8 cellular contexts compared by ENCODE assay signal in the genomic region with DNA sequence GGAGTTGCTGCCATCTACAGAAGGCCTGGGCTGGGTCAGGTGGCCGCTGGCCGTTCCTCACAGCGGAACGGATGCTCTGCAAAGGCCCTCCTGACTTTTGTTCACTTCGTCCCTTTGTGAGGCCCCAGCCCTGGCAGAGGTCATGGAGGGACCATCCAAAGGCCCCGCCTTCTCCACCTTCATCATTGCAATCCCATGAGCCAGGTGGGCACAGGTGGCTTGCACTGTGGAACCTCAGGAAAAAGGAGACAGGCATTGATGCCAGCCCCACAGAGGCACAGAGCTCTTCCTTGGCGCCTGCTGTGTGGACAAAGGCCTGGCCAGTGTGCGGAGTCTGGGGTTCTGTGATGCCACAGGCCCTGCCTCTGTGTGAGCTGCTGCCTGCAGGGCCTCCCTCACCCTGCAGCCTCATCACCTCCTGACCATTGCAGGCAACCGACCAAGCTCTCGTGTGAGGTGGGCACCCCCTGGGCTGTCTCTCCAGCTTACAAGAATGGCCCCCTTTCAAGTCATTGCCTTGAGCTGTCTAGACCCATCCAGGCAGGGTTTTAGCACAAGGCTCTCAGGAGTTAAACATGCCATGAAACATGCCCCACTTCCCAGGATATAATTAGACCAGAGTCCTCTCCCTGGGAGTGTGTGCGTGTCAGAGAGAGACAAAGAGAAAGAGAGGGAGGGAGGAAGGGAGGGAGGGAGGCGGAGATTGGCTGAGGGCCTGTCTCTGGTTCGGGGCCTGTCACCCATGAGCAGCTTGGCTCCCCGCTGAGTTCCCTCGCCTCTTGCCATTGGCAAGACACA. TPM values are rescaled to one million over a fixed set of nuclear protein-coding genes. Genes with fewer than 3 reads are reported as not detected.
A peak's percentile ranks its signal among the peaks of the same experiment; 100 is the strongest.
DNase-seq lines count a peak whose midpoint lies in the region; ATAC-seq and TF ChIP-seq lines count a peak whose summit lies in the region.

No MANE protein-coding gene starts in this region.

- DNase-seq in SIG-M5 treated with dmso at 0.1 percent for 504 hours (lab: John Stamatoyannopoulos, UW; ENCODE audit: unreplicated experiment) (peak; percentile 42), SIG-M5 (lab: John Stamatoyannopoulos, UW) (no peak), adrenal gland (peak; percentile 82 to 95 (median 93)), left cardiac atrium (peak; percentile 82), renal cortical epithelial cell (ENCODE audit: low read depth) (peak; percentile 91), immature natural killer cell (no peak), RKO (ENCODE audit: low spot score) (no peak)
- no peak for DNase-seq in activated naive CD4-positive, alpha-beta T cell treated with anti-CD3 and anti-CD28 coated beads for 36 hours

- no peaks in the 10 kb centered on the region for H3K36me3 Mint-ChIP-seq in immature natural killer cell
- no peaks in the 10 kb centered on the region for H3K36me3 Mint-ChIP-seq in activated naive CD4-positive, alpha-beta T cell treated with anti-CD3 and anti-CD28 coated beads for 36 hours (ENCODE audit: low read depth)

- intact Hi-C loops in adrenal gland (cut with DNase I) (no loop called here), left cardiac atrium (cut with DNase I) (no loop called here)
- intact Hi-C loops in activated naive CD4-positive, alpha-beta T cell treated with anti-CD3 and anti-CD28 coated beads for 36 hours (cut with micrococcal nuclease): no loop called here

- H3K27me3 Mint-ChIP-seq in immature natural killer cell (ENCODE audit: low read depth in 3 of 3): peaks cover 0 to 2% (median 0%) of the 10 kb centered on the region in 3 donors
- no peaks in the 10 kb centered on the region for H3K27me3 Mint-ChIP-seq in activated naive CD4-positive, alpha-beta T cell treated with anti-CD3 and anti-CD28 coated beads for 36 hours (ENCODE audit: low read depth)

- TF ChIP-seq POLR2A in adrenal gland (IDR thresholded peaks at IDR 0.05): peak in 1 of 2 donors; percentile 77

- peak overlapping the region in 4 of 5 donors; percentile 72 to 91 (median 84) for H3K27ac ChIP-seq in adrenal gland

- no peaks in the 10 kb centered on the region for H3K9me3 ChIP-seq in adrenal gland (replicated peaks in 1 of 3)

- H3K9me3 Mint-ChIP-seq in immature natural killer cell: no peaks in the 10 kb centered on the region
- no peaks in the 10 kb centered on the region for H3K9me3 Mint-ChIP-seq in activated naive CD4-positive, alpha-beta T cell treated with anti-CD3 and anti-CD28 coated beads for 36 hours

- no peak for TF ChIP-seq CTCF in adrenal gland (IDR thresholded peaks at IDR 0.05)

- no peaks in the 10 kb centered on the region for H3K36me3 ChIP-seq in adrenal gland (replicated peaks in 1 of 2)

- 39 to 63% (median 51%) methylated on average over 11 to 15 of the region's 15 CpGs for WGBS in adrenal gland, 4 donors

- CTCF ChIA-PET in activated naive CD4-positive, alpha-beta T cell treated with anti-CD3 and anti-CD28 coated beads for 36 hours (lab: Charles Lee): no interaction called here

- ATAC-seq in left cardiac atrium: peak; percentile 94 to 95

- H3K4me3 ChIP-seq in adrenal gland: no peak overlapping the region

- no peaks in the 10 kb centered on the region for H3K4me1 Mint-ChIP-seq in immature natural killer cell
- H3K4me1 Mint-ChIP-seq in activated naive CD4-positive, alpha-beta T cell treated with anti-CD3 and anti-CD28 coated beads for 36 hours (ENCODE audit: low read depth): no peaks in the 10 kb centered on the region

- no peak overlapping the region for H3K27ac Mint-ChIP-seq in immature natural killer cell
- no peak overlapping the region for H3K27ac Mint-ChIP-seq in activated naive CD4-positive, alpha-beta T cell treated with anti-CD3 and anti-CD28 coated beads for 36 hours

- peaks cover 21 to 29% of the 10 kb centered on the region in 2 donors for H3K4me1 ChIP-seq in adrenal gland (replicated peaks in 1 of 2)

- H3K4me3 Mint-ChIP-seq in immature natural killer cell: no peak overlapping the region
- no peak overlapping the region for H3K4me3 Mint-ChIP-seq in activated naive CD4-positive, alpha-beta T cell treated with anti-CD3 and anti-CD28 coated beads for 36 hours

- H3K27me3 ChIP-seq in adrenal gland: no peaks in the 10 kb centered on the region

RNA-seq across cellular contexts. Expression of a gene that starts 19.3 kb away (rescaled TPM):
- total RNA-seq in adrenal gland: 100 to 1,000 TPM; 183 to 677 (median 295) TPM
- 100 to 1,000 TPM; 106 to 152 (median 138) TPM for polyA plus RNA-seq in adrenal gland
- total RNA-seq in left cardiac atrium: 100 to 1,000 TPM in 1 of 2 donors, 10 to 100 TPM in 1; 99.0 to 103 TPM
- 213 and 383 TPM in 2 replicates for total RNA-seq in renal cortical epithelial cell
- polyA plus RNA-seq in immature natural killer cell: 100 to 1,000 TPM; 339 to 579 (median 435) TPM
- total RNA-seq in activated naive CD4-positive, alpha-beta T cell treated with anti-CD3 and anti-CD28 coated beads for 36 hours: 100 to 1,000 TPM; 289 to 293 TPM

Comparison
In these comparisons a context has a peak if more than half of its experiments do, and no peak if none do; other contexts are left out.
1. DNase-seq: peak in SIG-M5 treated with dmso at 0.1 percent for 504 hours (single experiment), adrenal gland (7 of 7), left cardiac atrium (single experiment) and renal cortical epithelial cell (single experiment); none in SIG-M5 (single experiment), immature natural killer cell (0 of 3), activated naive CD4-positive, alpha-beta T cell treated with anti-CD3 and anti-CD28 coated beads for 36 hours (single experiment) and RKO (single experiment).